8 cellular contexts compared by ENCODE assay signal in the genomic region with DNA sequence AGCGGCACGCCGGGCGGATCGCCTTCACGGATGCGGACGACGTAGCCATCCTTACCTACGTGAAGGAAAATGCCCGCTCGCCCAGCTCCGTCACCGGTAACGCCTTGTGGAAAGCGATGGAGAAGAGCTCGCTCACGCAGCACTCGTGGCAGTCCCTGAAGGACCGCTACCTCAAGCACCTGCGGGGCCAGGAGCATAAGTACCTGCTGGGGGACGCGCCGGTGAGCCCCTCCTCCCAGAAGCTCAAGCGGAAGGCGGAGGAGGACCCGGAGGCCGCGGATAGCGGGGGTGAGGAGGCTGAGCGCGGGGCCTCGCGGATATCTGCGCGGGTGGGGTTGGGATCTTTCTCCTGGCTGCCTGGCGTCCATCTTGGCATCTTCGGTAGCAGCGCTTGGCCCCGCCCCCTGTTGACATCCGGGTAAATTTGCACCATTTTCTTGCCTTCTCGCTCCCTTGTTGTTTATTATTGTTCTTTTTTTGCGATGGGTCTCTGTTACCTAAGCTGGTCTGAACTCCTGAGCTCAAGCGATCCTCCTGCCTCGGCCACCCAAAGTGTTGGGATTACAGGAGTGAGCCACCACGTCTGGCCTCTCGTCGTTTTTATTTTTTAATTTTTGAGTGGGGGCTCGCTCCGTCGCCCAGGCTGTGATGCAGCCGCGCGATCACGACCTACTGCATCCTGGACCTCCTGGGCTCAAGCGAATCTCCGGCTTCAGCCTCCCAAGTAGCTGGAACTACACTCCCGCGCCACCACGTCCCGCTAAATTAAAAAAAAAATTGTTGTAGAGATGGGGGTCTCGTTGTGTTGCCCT. TPM values are rescaled to one million over a fixed set of nuclear protein-coding genes. Genes with fewer than 3 reads are reported as not detected.
DNase-seq lines count a peak whose midpoint lies in the region; ATAC-seq and TF ChIP-seq lines count a peak whose summit lies in the region.

No MANE protein-coding gene starts in this region.

- H3K4me3 ChIP-seq in cardiac fibroblast (replicated peaks in 1 of 2; ENCODE audit: low read depth in 2 of 2, low read length in 2 of 2): peak overlapping the region; percentile 98 to 100

- intact Hi-C loops in activated B cell treated with CpG ODN at 0.5 μM for 24 hours (cut with micrococcal nuclease): loop anchor here (1.0 to 5.0 kb wide), 4 partner anchors 116 to 1564 kb away; no protein-coding TSS in a partner anchor

- H3K27me3 Mint-ChIP-seq in activated B cell treated with CpG ODN at 0.5 μM for 24 hours: no peaks in the 10 kb centered on the region

- no peak for TF ChIP-seq CTCF in activated B cell treated with CpG ODN at 0.5 μM for 24 hours (IDR thresholded peaks at IDR 0.05)
- no peak for TF ChIP-seq CTCF in cardiac fibroblast (IDR thresholded peaks at IDR 0.05; ENCODE audit: low read depth, low read length)

- H3K36me3 Mint-ChIP-seq in activated B cell treated with CpG ODN at 0.5 μM for 24 hours (ENCODE audit: low read depth): peaks cover 51% of the 10 kb centered on the region

- H3K4me3 Mint-ChIP-seq in activated B cell treated with CpG ODN at 0.5 μM for 24 hours: peak overlapping the region; percentile 100

- H3K4me1 Mint-ChIP-seq in activated B cell treated with CpG ODN at 0.5 μM for 24 hours: peaks cover 73% of the 10 kb centered on the region

- ATAC-seq in GM18520 (IDR thresholded peaks at IDR 0.05; ENCODE audit: unreplicated experiment) (peak; percentile 10), HG03045 (IDR thresholded peaks at IDR 0.05; ENCODE audit: unreplicated experiment) (peak; percentile 41), activated B cell treated with CpG ODN at 0.5 μM for 24 hours (ENCODE audit: low read depth) (peak; percentile 35)

- POLR2A ChIA-PET in activated B cell treated with CpG ODN at 0.5 μM for 24 hours (lab: Charles Lee): interaction anchor here (0.6 to 4.7 kb wide), 20 partner anchors 10 to 1543 kb away, joined by 3 to 95 read pairs (median 6); a partner anchor contains a TSS

- DNase-seq in 8988T: peak; percentile 58
- DNase-seq in NCI-H2196 (lab: John Stamatoyannopoulos, UW; ENCODE audit: unreplicated experiment): peak; percentile 58
- peak; percentile 71 for DNase-seq in activated B cell treated with CpG ODN at 0.5 μM for 24 hours
- peak; percentile 75 to 78 for DNase-seq in cardiac fibroblast (ENCODE audit: low read depth in 2 of 2)
- peak; percentile 88 for DNase-seq in islet precursor cell
- peak; percentile 82 for DNase-seq in stimulated activated CD4-positive, alpha-beta T cell treated with anti-CD3 and anti-CD28 coated beads, Interleukin-12 subunit alpha, Interleukin-12 subunit beta, amount 100 ng/mL, for 4 hours

- CTCF ChIA-PET in activated B cell treated with CpG ODN at 0.5 μM for 24 hours (lab: Charles Lee): interaction anchor here (0.9 to 3.2 kb wide), 7 partner anchors 26 to 537 kb away, joined by 3 to 15 read pairs (median 6); a partner anchor contains a TSS

- H3K27ac Mint-ChIP-seq in activated B cell treated with CpG ODN at 0.5 μM for 24 hours: peak overlapping the region; percentile 98

- H3K9me3 Mint-ChIP-seq in activated B cell treated with CpG ODN at 0.5 μM for 24 hours: no peaks in the 10 kb centered on the region

RNA-seq across cellular contexts. Expression of a gene that starts 0.9 kb away (rescaled TPM):
- 52.6 and 52.7 TPM in 2 replicates for total RNA-seq in activated B cell treated with CpG ODN at 0.5 μM for 24 hours

RNA-seq across cellular contexts. Expression of a gene that starts 1.0 kb away (rescaled TPM):
- total RNA-seq in activated B cell treated with CpG ODN at 0.5 μM for 24 hours: 166 and 182 TPM in 2 replicates

RNA-seq across cellular contexts. Expression of a gene that starts 25.4 kb away (rescaled TPM):
- total RNA-seq in activated B cell treated with CpG ODN at 0.5 μM for 24 hours: 52.7 and 57.2 TPM in 2 replicates

RNA-seq across cellular contexts. Expression of a gene that starts 28.3 kb away (rescaled TPM):
- total RNA-seq in activated B cell treated with CpG ODN at 0.5 μM for 24 hours: not detected in 2 replicates

RNA-seq across cellular contexts. Expression of a gene that starts 52.8 kb away (rescaled TPM):
- total RNA-seq in activated B cell treated with CpG ODN at 0.5 μM for 24 hours: not detected in 2 replicates

Comparison
In these comparisons a context has a peak if more than half of its experiments do, and no peak if none do; other contexts are left out.
1. Peak in every context shown above with its lines: DNase-seq, ATAC-seq and H3K4me3 ChIP-seq.